ENCODE assay signal across 21 cellular contexts in genomic region chr13:49217962-49218492, GRCh38. TPM values are rescaled to one million over a fixed set of nuclear protein-coding genes. Genes with fewer than 3 reads are reported as not detected.
DNase-seq lines count a peak whose midpoint lies in the region; ATAC-seq and TF ChIP-seq lines count a peak whose summit lies in the region.
"Had no signal": no experiment of that assay in that cellular context is flagged by ENCODE, and none has a peak within 500 bp of the region (broad histone marks: within the 10 kb centered on the region; RNA-seq: fewer than 3 reads in every experiment).

No MANE protein-coding gene starts in this region.

- 0 out of 2 replicates have a peak, but pooled peaks cover 3% of the 10 kb centered on the region for H3K4me1 ChIP-seq in Caco-2

- ATAC-seq in WTC11 (no peak), GM21423 (IDR thresholded peaks at IDR 0.05; ENCODE audit: unreplicated experiment) (no peak), HG02970 (IDR thresholded peaks at IDR 0.05; ENCODE audit: low FRiP score, unreplicated experiment) (no peak)
- no peak for ATAC-seq in activated T-helper 17 cell treated with anti-CD3 and anti-CD28 coated beads, Interleukin-2, amount 50 U/mL, for 72 hours (replicated peaks)

- H3K9me3 Mint-ChIP-seq in Caco-2 (ENCODE audit: unreplicated experiment) (no peaks in the 10 kb centered on the region), WTC11 (no peaks in the 10 kb centered on the region), nephron (peaks cover 4% of the 10 kb centered on the region)
- no peaks in the 10 kb centered on the region for H3K9me3 Mint-ChIP-seq in activated T-helper 17 cell treated with anti-CD3 and anti-CD28 coated beads, Interleukin-2, amount 50 U/mL, for 72 hours
- H3K9me3 Mint-ChIP-seq: activated CD4-positive, alpha-beta memory T cell treated with anti-CD3 and anti-CD28 coated beads, Interleukin-2, amount 10 ng/mL, durations not matched to agents 7 days and 5 days; stimulated activated naive CD8-positive, alpha-beta T cell treated with anti-CD3 and anti-CD28 coated beads, Interleukin-15, Interleukin-2, amounts not matched to agents 100 ng/mL and 50 ng/mL, for 24 hours had no signal

- H3K4me3 ChIP-seq in Caco-2 (ENCODE audit: low read depth, low read length) (no peak overlapping the region), iPS-11a (ENCODE audit: low read depth, low read length) (peak overlapping the region; percentile 29)
- H3K4me3 ChIP-seq: transverse colon had no signal

- no peaks in the 10 kb centered on the region for H3K27me3 ChIP-seq in Caco-2 (replicated peaks; ENCODE audit: control insufficient read depth, insufficient read depth, low read length)

- DNase-seq in Caco-2 (no peak), WTC11 (ENCODE audit: low spot score) (no peak), superior temporal gyrus (ENCODE audit: extremely low spot score) (no peak)
- DNase-seq: activated CD4-positive, alpha-beta memory T cell treated with anti-CD3 and anti-CD28 coated beads, Interleukin-2, amount 10 ng/mL, durations not matched to agents 7 days and 5 days; activated naive CD4-positive, alpha-beta T cell treated with Interleukin-2 at 50 U/mL for 16 hours; activated T-cell treated with anti-CD3 and anti-CD28 coated beads for 4 hours; aorta; kidney glomerular epithelial cell; NCI-H1417 treated with DMSO at 0.1 percent for 48 hours; stimulated activated CD4-positive, alpha-beta T cell treated with anti-CD3 and anti-CD28 coated beads, Interleukin-4, amount 100 ng/mL, for 1 hour; transverse colon had no signal

- no TSS peak for BruUV-seq in Caco-2 (replicated peaks; lab: Mats Ljungman, UMichigan)

- H3K27ac Mint-ChIP-seq in Caco-2 (ENCODE audit: unreplicated experiment) (no peak overlapping the region), WTC11 (no peak overlapping the region), nephron (no peak overlapping the region)
- H3K27ac Mint-ChIP-seq in activated T-helper 17 cell treated with anti-CD3 and anti-CD28 coated beads, Interleukin-2, amount 50 U/mL, for 72 hours, result no peak overlapping the region
- H3K27ac Mint-ChIP-seq: activated CD4-positive, alpha-beta memory T cell treated with anti-CD3 and anti-CD28 coated beads, Interleukin-2, amount 10 ng/mL, durations not matched to agents 7 days and 5 days; stimulated activated naive CD8-positive, alpha-beta T cell treated with anti-CD3 and anti-CD28 coated beads, Interleukin-15, Interleukin-2, amounts not matched to agents 100 ng/mL and 50 ng/mL, for 24 hours had no signal

- H3K4me3 Mint-ChIP-seq in Caco-2 (ENCODE audit: unreplicated experiment), result peak overlapping the region; percentile 74
- peak overlapping the region; percentile 65 for H3K4me3 Mint-ChIP-seq in WTC11
- H3K4me3 Mint-ChIP-seq in nephron, result peak overlapping the region; percentile 25 to 68 (median 61)
- no peak overlapping the region for H3K4me3 Mint-ChIP-seq in activated T-helper 17 cell treated with anti-CD3 and anti-CD28 coated beads, Interleukin-2, amount 50 U/mL, for 72 hours
- H3K4me3 Mint-ChIP-seq: activated CD4-positive, alpha-beta memory T cell treated with anti-CD3 and anti-CD28 coated beads, Interleukin-2, amount 10 ng/mL, durations not matched to agents 7 days and 5 days; stimulated activated naive CD8-positive, alpha-beta T cell treated with anti-CD3 and anti-CD28 coated beads, Interleukin-15, Interleukin-2, amounts not matched to agents 100 ng/mL and 50 ng/mL, for 24 hours had no signal

- POLR2A ChIA-PET in Caco-2 (lab: Charles Lee) (no interaction called here), WTC11 (lab: Charles Lee) (no interaction called here)

- H3K4me1 Mint-ChIP-seq in Caco-2 (ENCODE audit: low read depth, unreplicated experiment) (peaks cover 19% of the 10 kb centered on the region), WTC11 (peaks cover 43% of the 10 kb centered on the region), nephron (peaks cover 19% of the 10 kb centered on the region)
- peaks cover 9% of the 10 kb centered on the region for H3K4me1 Mint-ChIP-seq in activated T-helper 17 cell treated with anti-CD3 and anti-CD28 coated beads, Interleukin-2, amount 50 U/mL, for 72 hours

- TF ChIP-seq CTCF in Caco-2 (IDR thresholded peaks at IDR 0.05; ENCODE audit: insufficient read depth in 1 of 2, low read depth in 1 of 2, low read length in 1 of 2, severe bottlenecking in 1 of 2, unreplicated experiment in 1 of 2), result no peak
- TF ChIP-seq CTCF in WTC11 (IDR thresholded peaks at IDR 0.05), result no peak
- TF ChIP-seq CTCF in nephron (IDR thresholded peaks at IDR 0.05; ENCODE audit: unreplicated experiment in 3 of 3), result no peak

- intact Hi-C loops in Caco-2 (cut with micrococcal nuclease; ENCODE audit: unreplicated experiment), result no loop called here

- H3K36me3 ChIP-seq in Caco-2 (ENCODE audit: control insufficient read depth, insufficient read depth, low read length), result no peaks in the 10 kb centered on the region
- H3K36me3 ChIP-seq: transverse colon had no signal

- CTCF ChIA-PET in Caco-2 (lab: Charles Lee), result interaction anchor here (0.6 kb wide), 1 partner anchor 31 kb away, joined by 3 read pairs; no protein-coding TSS in a partner anchor
- CTCF ChIA-PET in WTC11 (lab: Charles Lee), result interaction anchor here (1.1 to 1.7 kb wide), 2 partner anchors 63 to 119 kb away, joined by 3 read pairs; no protein-coding TSS in a partner anchor

- no peaks in the 10 kb centered on the region for H3K9me3 ChIP-seq in Caco-2
- H3K9me3 ChIP-seq: transverse colon had no signal

- H3K36me3 Mint-ChIP-seq in Caco-2 (ENCODE audit: insufficient read depth, unreplicated experiment) (no peaks in the 10 kb centered on the region), WTC11 (0 out of 2 replicates have a peak, but pooled peaks cover 3% of the 10 kb centered on the region), nephron (ENCODE audit: low read depth) (peaks cover under 1% of the 10 kb centered on the region)
- peaks cover 14% of the 10 kb centered on the region for H3K36me3 Mint-ChIP-seq in activated T-helper 17 cell treated with anti-CD3 and anti-CD28 coated beads, Interleukin-2, amount 50 U/mL, for 72 hours (ENCODE audit: low read depth)

- peaks cover 14% of the 10 kb centered on the region for H3K27me3 Mint-ChIP-seq in Caco-2 (ENCODE audit: insufficient read depth, unreplicated experiment)
- H3K27me3 Mint-ChIP-seq in WTC11 (ENCODE audit: low read depth), result peaks cover 75% of the 10 kb centered on the region
- H3K27me3 Mint-ChIP-seq in nephron (ENCODE audit: low read depth), result peaks cover 67% of the 10 kb centered on the region
- H3K27me3 Mint-ChIP-seq in activated T-helper 17 cell treated with anti-CD3 and anti-CD28 coated beads, Interleukin-2, amount 50 U/mL, for 72 hours, result peaks cover 50% of the 10 kb centered on the region

TF ChIP-seq in WTC11, 78 proteins besides CTCF, POLR2A, EP300 and RAD21:
- no peak for TF ChIP-seq FOXJ3 (CRISPR knock-in tag; IDR thresholded peaks at IDR 0.05; ENCODE audit: borderline replicate concordance)
- no peak for TF ChIP-seq NFYB (CRISPR knock-in tag; conservative IDR thresholded peaks at IDR 0.05; ENCODE audit: low read depth)
- TF ChIP-seq ATF3 (CRISPR knock-in tag; conservative IDR thresholded peaks at IDR 0.05), result no peak
- no peak for TF ChIP-seq FOXP4 (CRISPR knock-in tag; IDR thresholded peaks at IDR 0.05)
- TF ChIP-seq ATF6 (CRISPR knock-in tag; IDR thresholded peaks at IDR 0.05), result no peak
- no peak for TF ChIP-seq JAZF1 (CRISPR knock-in tag; IDR thresholded peaks at IDR 0.05)
- no peak for TF ChIP-seq FOXK1 (CRISPR knock-in tag; IDR thresholded peaks at IDR 0.05)
- no peak for TF ChIP-seq ESRRA (CRISPR knock-in tag; IDR thresholded peaks at IDR 0.05; ENCODE audit: borderline replicate concordance)
- TF ChIP-seq MXD4 (CRISPR knock-in tag; IDR thresholded peaks at IDR 0.05; ENCODE audit: borderline replicate concordance), result no peak
- TF ChIP-seq NFATC4 (CRISPR knock-in tag; IDR thresholded peaks at IDR 0.05), result no peak

RNA-seq across cellular contexts. Expression of gene MLNR, which starts 2.1 kb away (rescaled TPM):
- total RNA-seq in Caco-2 (2022) (0.44 TPM in 1 of 2 replicates, not detected in the other), WTC11 (2021) (not detected in 3 replicates)
- total RNA-seq in activated T-helper 17 cell treated with anti-CD3 and anti-CD28 coated beads, Interleukin-2, amount 50 U/mL, for 72 hours, result not detected
- total RNA-seq: activated CD4-positive, alpha-beta memory T cell treated with anti-CD3 and anti-CD28 coated beads, Interleukin-2, amount 10 ng/mL, durations not matched to agents 7 days and 5 days; aorta; fibroblast of lung; glomerular endothelial cell; pulmonary artery endothelial cell; SK-MEL-5; transverse colon had no signal

RNA-seq across cellular contexts. Expression of gene CDADC1, which starts 29.7 kb away (rescaled TPM):
- total RNA-seq in Caco-2 (2022) (14.4 and 15.9 TPM in 2 replicates), WTC11 (2021) (2.9 to 4.9 TPM (median 4.0 TPM) in 3 replicates)
- 10 to 100 TPM in 1 of 2 donors, 1 to 10 TPM in 1; 7.5 to 10.2 TPM for total RNA-seq in activated T-helper 17 cell treated with anti-CD3 and anti-CD28 coated beads, Interleukin-2, amount 50 U/mL, for 72 hours
